8 cellular contexts compared by ENCODE assay signal in the genomic region with DNA sequence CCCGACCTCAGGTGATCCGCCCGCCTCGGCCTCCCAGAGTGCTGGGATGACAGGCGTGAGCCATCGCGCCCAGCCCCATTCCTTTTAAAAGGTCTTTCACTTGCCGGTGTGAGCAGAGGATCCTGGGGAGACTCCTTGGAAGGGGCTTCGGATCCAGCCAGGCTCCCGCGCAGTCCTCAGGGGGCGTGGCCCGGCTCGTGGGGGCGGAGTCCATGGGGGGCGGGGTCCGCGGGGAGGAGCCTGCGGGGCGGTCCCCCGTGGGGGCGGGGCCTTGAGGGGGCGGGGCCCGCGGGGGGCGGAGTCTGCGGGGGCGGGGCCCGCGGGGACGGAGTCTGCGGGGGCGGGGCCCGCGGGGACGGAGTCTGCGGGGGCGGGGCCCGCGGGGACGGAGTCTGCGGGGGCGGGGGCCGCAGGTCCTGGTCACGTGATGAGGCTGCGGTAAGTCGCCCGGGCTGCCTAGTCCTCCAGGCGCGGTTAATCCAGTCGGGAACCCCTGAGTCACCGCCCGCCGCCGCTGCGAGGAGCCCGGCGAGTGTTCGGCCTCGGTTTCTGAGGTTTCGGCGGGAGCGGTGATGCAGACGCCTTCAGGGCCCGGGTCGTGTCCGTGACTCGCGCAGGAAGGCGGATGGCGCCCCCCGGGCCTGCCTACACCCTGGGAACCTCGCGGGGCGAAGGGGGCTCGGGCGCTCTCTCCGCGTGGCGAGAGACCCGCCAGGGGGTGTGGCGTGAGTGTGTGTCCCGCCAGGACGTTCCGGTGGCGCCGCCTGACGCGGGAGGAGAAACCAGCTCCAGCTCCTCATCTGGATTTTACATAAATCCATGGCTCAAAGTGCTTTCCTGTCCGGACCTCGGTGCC. TPM values are rescaled to one million over a fixed set of nuclear protein-coding genes. Genes with fewer than 3 reads are reported as not detected.
DNase-seq lines count a peak whose midpoint lies in the region; ATAC-seq, FAIRE-seq and TF ChIP-seq lines count a peak whose summit lies in the region.

No MANE protein-coding gene starts in this region.

- 6% methylated on average over 68 of the region's 91 CpGs for WGBS in smooth muscle cell (ENCODE audit: low lambda C conversion rate)

- H3K36me3 ChIP-seq in iPS-18a (ENCODE audit: control insufficient read depth, low read depth, low read length), result no peaks in the 10 kb centered on the region
- H3K36me3 ChIP-seq in smooth muscle cell (ENCODE audit: low read depth), result no peaks in the 10 kb centered on the region

- no peak overlapping the region for H3K27ac Mint-ChIP-seq in brain

- peaks cover under 1% of the 10 kb centered on the region for H3K4me1 Mint-ChIP-seq in brain

- no peaks in the 10 kb centered on the region for H3K9me3 ChIP-seq in iPS-18a (ENCODE audit: control insufficient read depth, low read depth, low read length)
- H3K9me3 ChIP-seq in smooth muscle cell (replicated peaks; ENCODE audit: low read depth), result no peaks in the 10 kb centered on the region

- FAIRE-seq in D721Med (lab: Jason Lieb, UNC), result no peak

- peak; percentile 85 for DNase-seq in GM20000 (ENCODE audit: low spot score)
- peak; percentile 43 for DNase-seq in T follicular helper cell (ENCODE audit: low read depth)
- peak; percentile 50 for DNase-seq in smooth muscle cell (lab: John Stamatoyannopoulos, UW; ENCODE audit: unreplicated experiment)
- DNase-seq in D721Med (ENCODE audit: insufficient read length, low spot score), result no peak

- H3F3A ChIP-seq in smooth muscle cell (ENCODE audit: low read depth), result peaks cover 3% of the 10 kb centered on the region

- H3K27ac ChIP-seq in iPS-18a (ENCODE audit: low read length) (no peak overlapping the region), smooth muscle cell (ENCODE audit: low read depth) (peak overlapping the region; percentile 75)

- H3K27me3 Mint-ChIP-seq in brain, result peaks cover 5% of the 10 kb centered on the region

- H3K79me2 ChIP-seq in smooth muscle cell (ENCODE audit: low read depth), result no peaks in the 10 kb centered on the region

- peak overlapping the region in 4 of 5 experiments; percentile 39 to 64 (median 56) for H3K4me3 Mint-ChIP-seq in brain

- no peaks in the 10 kb centered on the region for H3K4me1 ChIP-seq in iPS-18a (ENCODE audit: control insufficient read depth, low read depth, low read length)
- no peaks in the 10 kb centered on the region for H3K4me1 ChIP-seq in smooth muscle cell (ENCODE audit: low read depth)

- no peaks in the 10 kb centered on the region for H4K20me1 ChIP-seq in smooth muscle cell (ENCODE audit: low read depth)

- TF ChIP-seq CTCF in GM20000 (IDR thresholded peaks at IDR 0.05; ENCODE audit: extremely low read depth, missing control alignments) (no peak), brain (conservative IDR thresholded peaks at IDR 0.05) (peak in 1 of 2 experiments; percentile 26), smooth muscle cell (IDR thresholded peaks at IDR 0.05; ENCODE audit: borderline replicate concordance, insufficient read depth, poor library complexity, severe bottlenecking) (no peak), D721Med (IDR thresholded peaks at IDR 0.05; ENCODE audit: insufficient read depth, missing control alignments) (no peak)

- H3K9me3 Mint-ChIP-seq in brain, result no peaks in the 10 kb centered on the region

- H3K36me3 Mint-ChIP-seq in brain, result no peaks in the 10 kb centered on the region

- ATAC-seq in GM21737 (IDR thresholded peaks at IDR 0.05; ENCODE audit: unreplicated experiment) (no peak), GM19395 (IDR thresholded peaks at IDR 0.05; ENCODE audit: unreplicated experiment) (no peak)

- H3K9ac ChIP-seq in iPS-18a (ENCODE audit: low read length) (peak overlapping the region; percentile 70), smooth muscle cell (ENCODE audit: low read depth) (no peak overlapping the region)

- peak overlapping the region; percentile 91 for H3K4me2 ChIP-seq in smooth muscle cell

- H3K4me3 ChIP-seq in iPS-18a (ENCODE audit: low read length) (peak overlapping the region; percentile 71), smooth muscle cell (peak overlapping the region; percentile 52)

- peak overlapping the region; percentile 77 for H2AFZ ChIP-seq in smooth muscle cell (ENCODE audit: low read depth)

- peaks cover 6% of the 10 kb centered on the region for H3K27me3 ChIP-seq in iPS-18a (ENCODE audit: control insufficient read depth, insufficient read depth, low read length)
- peaks cover 4% of the 10 kb centered on the region for H3K27me3 ChIP-seq in smooth muscle cell (ENCODE audit: low read depth)

RNA-seq across cellular contexts. Expression of gene ABR, which starts 23.6 kb away (rescaled TPM):
- polyA plus RNA-seq in brain (ENCODE audit: insufficient read depth, low read depth, low replicate concordance) (203 TPM), smooth muscle cell (16.1 and 23.3 TPM in 2 replicates)
- 26.5 and 29.1 TPM in 2 replicates for total RNA-seq in smooth muscle cell
